8 cellular contexts compared by ENCODE assay signal in genomic region chr9:36572515-36573418, GRCh38.
A peak's percentile ranks its signal among the peaks of the same experiment; 100 is the strongest.
DNase-seq lines count a peak whose midpoint lies in the region; ATAC-seq lines count a peak whose summit lies in the region.

Gene MELK, plus strand, starts transcription at chr9:36572895. Its CDS starts 8,787 bp downstream, at chr9:36581682.

- peak; percentile 80 for ATAC-seq in HG03045 (IDR thresholded peaks at IDR 0.05; ENCODE audit: unreplicated experiment)

- peak; percentile 61 for DNase-seq in NK-92 treated with Interleukin-12 subunit alpha and Interleukin-12 subunit beta, amount 100 ng/mL, for 24 hours (lab: John Stamatoyannopoulos, UW)
- DNase-seq in NK-92 (lab: John Stamatoyannopoulos, UW; ENCODE audit: unreplicated experiment) (no peak), NCI-H2227 treated with DMSO at 0.1 percent for 48 hours (lab: John Stamatoyannopoulos, UW) (peak; percentile 44), caudate nucleus (lab: John Stamatoyannopoulos, UW) (peak in 56 of 61 donors; percentile 4 to 78 (median 51)), islet precursor cell (peak; percentile 92)
- DNase-seq in activated CD4-positive, CD25-positive, alpha-beta regulatory T cell treated with anti-CD3 and anti-CD28 coated beads, Interleukin-2, amount 50 U/mL, for 16 hours (ENCODE audit: low read depth, low spot score): peak; percentile 72
- peak; percentile 68 to 85 for DNase-seq in stimulated activated CD4-positive, alpha-beta T cell treated with anti-CD3 and anti-CD28 coated beads, Interleukin-12 subunit alpha, Interleukin-12 subunit beta, amount 100 ng/mL, for 24 hours (ENCODE audit: low read depth in 2 of 2)

- H3K27ac ChIP-seq in caudate nucleus (ENCODE audit: low read depth, low read length): peak within 1 kb of the TSS; percentile 37
